Comparison of ENCODE assay signal across 2 cellular contexts in genomic region chr3:47319952-47320351, GRCh38.
TF ChIP-seq lines count a peak whose summit lies in the region.

No MANE protein-coding gene starts in this region.

TF ChIP-seq in IMR-90, 13 proteins besides CTCF, POLR2A, EP300 and RAD21:
- TF ChIP-seq NFE2L2 (IDR thresholded peaks at IDR 0.05; ENCODE audit: low read depth, low read length) (no peak), BHLHE40 (IDR thresholded peaks at IDR 0.05; ENCODE audit: low read depth, low read length) (no peak), RCOR1 (IDR thresholded peaks at IDR 0.05; ENCODE audit: insufficient replicate concordance, low read length) (no peak), MAFK (IDR thresholded peaks at IDR 0.05; ENCODE audit: low read depth, low read length) (0 out of 2 replicates have a peak, but pooled peaks have one; percentile 22)

TF ChIP-seq in GM12878, 131 proteins besides CTCF, POLR2A, EP300 and RAD21:
- TF ChIP-seq SREBF2 (IDR thresholded peaks at IDR 0.05; ENCODE audit: low read length) = no peak
- TF ChIP-seq TAF1 (IDR thresholded peaks at IDR 0.05; ENCODE audit: borderline replicate concordance, low read depth, low read length) = no peak
- TF ChIP-seq SRF (IDR thresholded peaks at IDR 0.05; ENCODE audit: low read depth in 2 of 2, low read length in 2 of 2) = no peak
- TF ChIP-seq, protein P1, sequence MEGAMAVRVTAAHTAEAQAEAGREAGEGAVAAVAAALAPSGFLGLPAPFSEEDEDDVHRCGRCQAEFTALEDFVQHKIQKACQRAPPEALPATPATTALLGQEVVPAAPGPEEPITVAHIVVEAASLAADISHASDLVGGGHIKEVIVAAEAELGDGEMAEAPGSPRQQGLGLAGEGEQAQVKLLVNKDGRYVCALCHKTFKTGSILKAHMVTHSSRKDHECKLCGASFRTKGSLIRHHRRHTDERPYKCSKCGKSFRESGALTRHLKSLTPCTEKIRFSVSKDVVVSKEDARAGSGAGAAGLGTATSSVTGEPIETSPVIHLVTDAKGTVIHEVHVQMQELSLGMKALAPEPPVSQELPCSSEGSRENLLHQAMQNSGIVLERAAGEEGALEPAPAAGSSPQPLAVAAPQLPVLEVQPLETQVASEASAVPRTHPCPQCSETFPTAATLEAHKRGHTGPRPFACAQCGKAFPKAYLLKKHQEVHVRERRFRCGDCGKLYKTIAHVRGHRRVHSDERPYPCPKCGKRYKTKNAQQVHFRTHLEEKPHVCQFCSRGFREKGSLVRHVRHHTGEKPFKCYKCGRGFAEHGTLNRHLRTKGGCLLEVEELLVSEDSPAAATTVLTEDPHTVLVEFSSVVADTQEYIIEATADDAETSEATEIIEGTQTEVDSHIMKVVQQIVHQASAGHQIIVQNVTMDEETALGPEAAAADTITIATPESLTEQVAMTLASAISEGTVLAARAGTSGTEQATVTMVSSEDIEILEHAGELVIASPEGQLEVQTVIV (IDR thresholded peaks at IDR 0.05; ENCODE audit: borderline replicate concordance, partially characterized antibody) = no peak
- no peak for TF ChIP-seq IKZF2 (IDR thresholded peaks at IDR 0.05)
- TF ChIP-seq WRNIP1 (IDR thresholded peaks at IDR 0.05; ENCODE audit: borderline replicate concordance, low read depth, low read length) = no peak
- no peak for TF ChIP-seq ELK1 (IDR thresholded peaks at IDR 0.05; ENCODE audit: low read depth, low read length)
